22 cellular contexts compared by ENCODE assay signal in the genomic region with DNA sequence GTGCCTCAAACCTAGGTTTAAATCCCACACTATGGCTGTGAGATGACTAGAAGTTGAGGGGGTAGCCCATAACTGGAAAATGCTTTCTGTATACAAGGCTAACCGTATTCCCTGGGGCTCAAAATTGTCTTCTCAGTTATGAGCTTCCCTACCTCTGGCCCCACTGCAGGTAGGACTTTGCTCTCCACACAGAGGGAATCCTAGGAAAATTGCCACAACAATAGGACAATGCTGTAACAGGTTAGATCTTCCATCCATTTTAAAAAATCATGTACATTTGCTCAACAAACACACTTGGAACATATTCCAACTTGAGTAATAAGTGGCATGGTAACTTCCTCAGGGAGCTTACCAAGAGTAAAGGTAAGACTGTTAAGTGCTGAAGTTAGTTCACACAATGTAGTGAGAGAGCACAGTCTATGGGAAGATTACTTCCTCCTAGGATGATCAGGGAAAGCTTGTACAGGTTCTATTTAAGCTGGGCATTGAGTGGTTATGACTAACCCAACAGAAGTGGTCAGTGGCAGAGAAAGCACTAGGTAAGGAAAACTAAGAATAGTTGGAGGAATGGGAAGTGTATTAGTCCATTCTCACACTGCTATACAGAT.
"Had no signal": no experiment of that assay in that cellular context is flagged by ENCODE, and none has a peak within 500 bp of the region (broad histone marks: within the 10 kb centered on the region; RNA-seq: fewer than 3 reads in every experiment).

No MANE protein-coding gene starts in this region.

- H3K4me1 ChIP-seq: spleen had no signal

- H3K27me3 ChIP-seq: neural progenitor cell, tibial nerve had no signal

- H3K36me3 ChIP-seq: neural progenitor cell, spleen had no signal

- H3K27ac ChIP-seq: neural progenitor cell, spleen had no signal

- ATAC-seq: activated CD4-positive, alpha-beta T cell treated with anti-CD3 and anti-CD28 coated beads for 36 hours; naive thymus-derived CD4-positive, alpha-beta T cell; stimulated activated naive CD8-positive, alpha-beta T cell treated with anti-CD3 and anti-CD28 coated beads, Interleukin-15, Interleukin-2, amounts not matched to agents 100 U/mL and 50 U/mL, for 24 hours had no signal

- H3K4me3 ChIP-seq: neural progenitor cell, spleen, tibial nerve had no signal

- DNase-seq: activated B cell treated with CpG ODN at 0.5 μM for 24 hours; activated CD4-positive, alpha-beta T cell treated with anti-CD3 and anti-CD28 coated beads for 36 hours; activated CD4-positive, alpha-beta T cell treated with anti-CD3 and anti-CD28 coated beads, Interleukin-2, amount 50 U/mL, for 4 hours; activated CD8-positive, alpha-beta memory T cell treated with anti-CD3 and anti-CD28 coated beads for 24 hours; activated CD8-positive, alpha-beta memory T cell treated with anti-CD3 and anti-CD28 coated beads, Interleukin-2, amount 50 U/mL, for 4 hours; activated naive CD4-positive, alpha-beta T cell treated with anti-CD3 and anti-CD28 coated beads for 36 hours; activated naive CD8-positive, alpha-beta T cell treated with anti-CD3 and anti-CD28 coated beads, Interleukin-2, amount 10 ng/mL, durations not matched to agents 7 days and 5 days; activated T-cell treated with anti-CD3 and anti-CD28 coated beads, Interleukin-2, amount 50 U/mL, for 24 hours; amniotic stem cell; erythroblast; foreskin melanocyte; glutamatergic neuron; hippocampal formation; kidney glomerular epithelial cell; naive thymus-derived CD4-positive, alpha-beta T cell; retina; spleen; stimulated activated CD4-positive, alpha-beta T cell treated with anti-CD3 and anti-CD28 coated beads, Interleukin-4, amount 100 ng/mL, for 24 hours; stimulated activated naive CD8-positive, alpha-beta T cell treated with anti-CD3 and anti-CD28 coated beads, Interleukin-15, Interleukin-2, amounts not matched to agents 100 U/mL and 50 U/mL, for 24 hours; T1000 had no signal

- H3K9me3 ChIP-seq: spleen, tibial nerve had no signal
